In the genomic region with DNA sequence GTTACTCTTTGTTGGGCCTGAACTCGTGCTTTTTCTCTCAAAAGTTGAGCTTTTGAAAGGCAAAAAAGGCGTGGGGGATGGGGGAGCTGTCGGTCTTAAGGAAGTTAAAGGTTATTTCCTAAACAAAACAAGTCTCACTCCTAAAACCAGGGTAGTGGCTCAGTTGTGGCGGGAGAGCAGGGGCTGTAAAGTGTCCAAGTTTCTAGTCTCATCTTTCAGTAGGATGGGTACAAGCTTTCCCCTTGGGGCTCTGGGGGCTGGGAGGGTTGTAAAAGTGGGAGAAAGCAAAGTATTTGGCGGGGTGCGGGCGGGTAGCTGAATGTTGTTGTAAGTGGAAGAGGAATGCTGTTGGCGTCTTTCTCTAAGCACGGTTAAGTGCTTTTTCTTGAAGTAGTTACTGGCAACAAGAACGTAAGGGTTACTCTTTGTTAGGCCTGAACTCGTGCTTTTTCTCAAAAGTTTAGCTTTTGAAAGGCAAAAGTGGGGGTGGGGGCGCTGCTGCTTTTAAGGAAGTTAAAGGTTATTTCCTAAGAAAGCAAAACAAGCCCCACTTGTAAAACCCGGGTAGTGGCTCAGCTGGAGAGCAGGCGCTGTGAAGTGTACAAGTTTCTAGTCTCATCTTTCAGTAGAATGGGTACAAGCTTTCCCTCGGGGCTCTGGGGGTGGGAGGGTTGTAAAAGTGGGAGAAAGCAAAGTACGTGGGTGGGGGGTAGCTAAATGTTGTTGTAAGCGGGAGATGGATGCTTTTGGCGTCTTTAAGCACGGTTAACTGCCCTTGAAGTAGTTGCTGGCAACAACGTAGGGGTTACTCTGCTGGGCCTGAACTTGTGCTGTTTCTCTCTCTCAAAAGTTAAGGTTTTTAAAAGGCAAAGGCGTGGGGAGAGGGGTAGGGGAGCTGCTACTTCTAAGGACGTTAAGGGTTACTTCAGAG, we compare ENCODE assay signal across 8 cellular contexts. TPM values are rescaled to one million over a fixed set of nuclear protein-coding genes. Genes with fewer than 3 reads are reported as not detected.
DNase-seq lines count a peak whose midpoint lies in the region; ATAC-seq and TF ChIP-seq lines count a peak whose summit lies in the region.

No MANE protein-coding gene starts in this region.

- H3K27ac ChIP-seq in DND-41 (ENCODE audit: low read length), result peak overlapping the region; percentile 73
- peak overlapping the region; percentile 83 for H3K27ac ChIP-seq in VCaP

- H3K4me1 ChIP-seq in DND-41 (ENCODE audit: insufficient read depth, low read length) (peaks cover 72% of the 10 kb centered on the region), endocrine pancreas (ENCODE audit: control insufficient read depth, insufficient read depth, low read length) (no peaks in the 10 kb centered on the region)

- peak overlapping the region; percentile 98 to 99 for H3K27ac Mint-ChIP-seq in natural killer cell

- H2AFZ ChIP-seq in DND-41 (ENCODE audit: low read depth, low read length), result peak overlapping the region; percentile 42

- no peak for ATAC-seq in DND-41 (ENCODE audit: insufficient read depth, low read depth)
- peak; percentile 2 for ATAC-seq in HG02938 (IDR thresholded peaks at IDR 0.05; ENCODE audit: unreplicated experiment)
- ATAC-seq in natural killer cell, result no peak

- H3K9me3 Mint-ChIP-seq in natural killer cell, result no peaks in the 10 kb centered on the region

- peaks cover 41 to 52% of the 10 kb centered on the region in 2 donors for H3K4me1 Mint-ChIP-seq in natural killer cell

- peaks cover 34% of the 10 kb centered on the region for H4K20me1 ChIP-seq in DND-41 (ENCODE audit: insufficient read depth, low read length)

- TF ChIP-seq CTCF in DND-41 (IDR thresholded peaks at IDR 0.05; ENCODE audit: borderline replicate concordance, extremely low read depth, low read length, poor library complexity, severe bottlenecking) (no peak), VCaP (conservative IDR thresholded peaks at IDR 0.05) (no peak), natural killer cell (IDR thresholded peaks at IDR 0.05) (no peak), GM10248 (IDR thresholded peaks at IDR 0.05; ENCODE audit: control extremely low read depth, extremely low read depth, low read depth, missing control alignments) (no peak)

- H3K36me3 Mint-ChIP-seq in natural killer cell, result peaks cover 10% of the 10 kb centered on the region

- POLR2A ChIA-PET in GM10248 (lab: Yijun Ruan, JAX), result interaction anchor here (0.5 to 6.7 kb wide), 23 partner anchors 9 to 1351 kb away, joined by 3 to 69 read pairs (median 6); no protein-coding TSS in a partner anchor

- H3K9ac ChIP-seq in DND-41 (ENCODE audit: low read depth, low read length) (peak overlapping the region; percentile 63), endocrine pancreas (ENCODE audit: control insufficient read depth, insufficient read depth, low read length) (peak overlapping the region; percentile 8)

- no peaks in the 10 kb centered on the region for H3K27me3 Mint-ChIP-seq in natural killer cell (ENCODE audit: low read depth in 2 of 2)

- peak overlapping the region; percentile 94 for H3K4me3 Mint-ChIP-seq in natural killer cell

- H3K36me3 ChIP-seq in DND-41 (ENCODE audit: insufficient read depth, low read length) (peaks cover 34% of the 10 kb centered on the region), endocrine pancreas (ENCODE audit: control insufficient read depth, insufficient read depth, low read length) (no peaks in the 10 kb centered on the region)

- H3K79me2 ChIP-seq in DND-41 (ENCODE audit: insufficient read depth, low read length), result peaks cover 40% of the 10 kb centered on the region

- H3K9me3 ChIP-seq in DND-41 (ENCODE audit: insufficient read depth, low read length, severe bottlenecking) (no peaks in the 10 kb centered on the region), endocrine pancreas (ENCODE audit: control insufficient read depth, low read length) (no peaks in the 10 kb centered on the region)

- CTCF ChIA-PET in GM10248 (lab: Yijun Ruan, JAX), result interaction anchor here (1.1 to 5.1 kb wide), 11 partner anchors 12 to 353 kb away, joined by 3 to 22 read pairs (median 3); no protein-coding TSS in a partner anchor

- H3K27me3 ChIP-seq in DND-41 (ENCODE audit: insufficient read depth, low read length, poor library complexity) (no peaks in the 10 kb centered on the region), endocrine pancreas (ENCODE audit: control insufficient read depth, insufficient read depth, low read length) (no peaks in the 10 kb centered on the region)

- H3K4me2 ChIP-seq in DND-41 (ENCODE audit: insufficient read depth, low read length), result peak overlapping the region; percentile 68

- peak overlapping the region; percentile 32 to 88; a peak in 3 of 4 replicates for H3K4me3 ChIP-seq in DND-41 (ENCODE audit: low read depth in 1 of 2, low read length in 2 of 2)
- peak overlapping the region; percentile 23 for H3K4me3 ChIP-seq in endocrine pancreas (ENCODE audit: control insufficient read depth, insufficient read depth, low read length)

- intact Hi-C loops in natural killer cell (cut with micrococcal nuclease), result loop anchor here (1.0 to 2.0 kb wide), 2 partner anchors 21 to 339 kb away; a partner anchor contains a TSS

- DNase-seq in DND-41 (peak; percentile 38), natural killer cell (no peak), GM10248 (ENCODE audit: extremely low spot score) (no peak), NCI-H1930 (lab: John Stamatoyannopoulos, UW) (no peak)
- DNase-seq in NK-92 treated with Interleukin-12 subunit alpha and Interleukin-12 subunit beta, amount 100 ng/mL, for 24 hours (lab: John Stamatoyannopoulos, UW), result no peak

RNA-seq across cellular contexts. Expression of a gene that starts 1.1 kb away (rescaled TPM):
- total RNA-seq in natural killer cell, result 100 to 1,000 TPM; 411 to 477 (median 468) TPM
